19 cellular contexts compared by ENCODE assay signal in genomic region chr2:162092008-162092390, GRCh38. TPM values are rescaled to one million over a fixed set of nuclear protein-coding genes. Genes with fewer than 3 reads are reported as not detected.
DNase-seq lines count a peak whose midpoint lies in the region; ATAC-seq and TF ChIP-seq lines count a peak whose summit lies in the region.
"Had no signal": no experiment of that assay in that cellular context is flagged by ENCODE, and none has a peak within 500 bp of the region (broad histone marks: within the 10 kb centered on the region; RNA-seq: fewer than 3 reads in every experiment).

No MANE protein-coding gene starts in this region.

- H3K4me2 ChIP-seq in HCT116 (ENCODE audit: low read length) (peak overlapping the region; percentile 40), smooth muscle cell (peak overlapping the region; percentile 25)

- RAD21 ChIA-PET in HCT116 (lab: Charles Lee; ENCODE audit: low non-redundant PET in 1 of 2, low total read pairs in 2 of 2, uncharacterized antibody in 2 of 2, unreplicated experiment in 2 of 2): no interaction called here

- H3K79me2 ChIP-seq in HCT116 (ENCODE audit: insufficient read depth, low read length) (no peaks in the 10 kb centered on the region), smooth muscle cell (ENCODE audit: low read depth) (no peaks in the 10 kb centered on the region)

- H3K36me3 ChIP-seq in HCT116 (ENCODE audit: control insufficient read depth in 1 of 2, insufficient read depth in 2 of 2, low read length in 2 of 2) (no peaks in the 10 kb centered on the region), smooth muscle cell (ENCODE audit: low read depth) (no peaks in the 10 kb centered on the region)
- H3K36me3 ChIP-seq: left lung, prostate gland, spleen had no signal

- intact Hi-C loops in HCT116 (cut with micrococcal nuclease): no loop called here

- no TSS peak for BruUV-seq in HCT116 (replicated peaks; lab: Mats Ljungman, UMichigan)

- DNase-seq in HCT116 (ENCODE audit: low read depth, low spot score) (no peak), fibroblast of pulmonary artery (ENCODE audit: low read depth) (peak; percentile 51), smooth muscle cell (lab: John Stamatoyannopoulos, UW; ENCODE audit: unreplicated experiment) (no peak), COLO668 (lab: John Stamatoyannopoulos, UW; ENCODE audit: unreplicated experiment) (no peak), DMS153 (lab: John Stamatoyannopoulos, UW) (no peak)
- no peak for DNase-seq in activated CD4-positive, alpha-beta T cell treated with anti-CD3 and anti-CD28 coated beads for 48 hours
- DNase-seq in activated CD8-positive, alpha-beta memory T cell treated with anti-CD3 and anti-CD28 coated beads, Interleukin-2, amount 10 ng/mL, durations not matched to agents 7 days and 5 days: no peak
- DNase-seq: activated naive CD8-positive, alpha-beta T cell treated with anti-CD3 and anti-CD28 coated beads, Interleukin-2, amount 10 ng/mL, durations not matched to agents 7 days and 5 days; glutamatergic neuron; left lung; NCI-H510A treated with DMSO at 0.1 percent for 48 hours; spleen; stimulated activated CD4-positive, alpha-beta T cell treated with anti-CD3 and anti-CD28 coated beads, Interleukin-4, amount 100 ng/mL, for 4 hours; stimulated activated naive CD8-positive, alpha-beta T cell treated with anti-CD3 and anti-CD28 coated beads, Interleukin-15, amount 100 ng/mL, for 72 hours had no signal

- H4K20me1 ChIP-seq in HCT116 (ENCODE audit: insufficient read depth) (no peaks in the 10 kb centered on the region), smooth muscle cell (ENCODE audit: low read depth) (no peaks in the 10 kb centered on the region)

- POLR2A ChIA-PET in HCT116 (lab: Charles Lee): interaction anchor here (1.3 kb wide), 1 partner anchor 19 kb away, joined by 3 read pairs; no protein-coding TSS in a partner anchor

- H3K27ac ChIP-seq in HCT116 (ENCODE audit: low read depth, low read length): peak overlapping the region; percentile 67
- H3K27ac ChIP-seq in smooth muscle cell (ENCODE audit: low read depth): peak overlapping the region; percentile 92
- H3K27ac ChIP-seq: spleen had no signal

- TF ChIP-seq POLR2A in HCT116 (IDR thresholded peaks at IDR 0.05; ENCODE audit: borderline replicate concordance, extremely low read depth, insufficient read depth, insufficient read length): no peak

- peaks cover 19% of the 10 kb centered on the region for H3K4me1 Mint-ChIP-seq in brain
- H3K4me1 Mint-ChIP-seq in activated CD8-positive, alpha-beta memory T cell treated with anti-CD3 and anti-CD28 coated beads, Interleukin-2, amount 10 ng/mL, durations not matched to agents 7 days and 5 days: peaks cover 7% of the 10 kb centered on the region
- H3K4me1 Mint-ChIP-seq: neural crest cell had no signal

- H2AFZ ChIP-seq in HCT116 (ENCODE audit: low read depth, low read length, poor library complexity, severe bottlenecking): peak overlapping the region; percentile 69
- no peak overlapping the region for H2AFZ ChIP-seq in smooth muscle cell (ENCODE audit: low read depth)

- H3K27me3 ChIP-seq in HCT116 (ENCODE audit: insufficient read depth, low read length) (no peaks in the 10 kb centered on the region), smooth muscle cell (ENCODE audit: low read depth) (no peaks in the 10 kb centered on the region)
- H3K27me3 ChIP-seq: left lung, spleen had no signal

- CTCF ChIA-PET in HCT116 (lab: Charles Lee): no interaction called here
- CTCF ChIA-PET in activated CD8-positive, alpha-beta memory T cell treated with anti-CD3 and anti-CD28 coated beads, Interleukin-2, amount 10 ng/mL, durations not matched to agents 7 days and 5 days (lab: Charles Lee): interaction anchor here (0.6 kb wide), 1 partner anchor 100 kb away, joined by 3 read pairs; no protein-coding TSS in a partner anchor

- H3F3A ChIP-seq in smooth muscle cell (ENCODE audit: low read depth): peaks cover 26% of the 10 kb centered on the region

- H3K4me3 Mint-ChIP-seq in brain: no peak overlapping the region
- H3K4me3 Mint-ChIP-seq in activated CD8-positive, alpha-beta memory T cell treated with anti-CD3 and anti-CD28 coated beads, Interleukin-2, amount 10 ng/mL, durations not matched to agents 7 days and 5 days: no peak overlapping the region
- H3K4me3 Mint-ChIP-seq: activated naive CD8-positive, alpha-beta T cell treated with anti-CD3 and anti-CD28 coated beads, Interleukin-2, amount 10 ng/mL, durations not matched to agents 7 days and 5 days; neural crest cell; stimulated activated naive CD8-positive, alpha-beta T cell treated with anti-CD3 and anti-CD28 coated beads, Interleukin-15, amount 100 ng/mL, for 72 hours; T-cell had no signal

- peaks cover 0 to 5% (median 0%) of the 10 kb centered on the region in 5 experiments for H3K9me3 Mint-ChIP-seq in brain
- no peaks in the 10 kb centered on the region for H3K9me3 Mint-ChIP-seq in activated CD8-positive, alpha-beta memory T cell treated with anti-CD3 and anti-CD28 coated beads, Interleukin-2, amount 10 ng/mL, durations not matched to agents 7 days and 5 days (ENCODE audit: low read depth)
- H3K9me3 Mint-ChIP-seq: activated T-helper 2 cell treated with anti-CD3 and anti-CD28 coated beads, Interferon-gamma antibody, Interleukin-2, Interleukin-4, amounts not matched to agents 10 μg/mL and 5 μg/mL and 100 μg/mL, durations not matched to agents 14 hours and 24 hours and 36 hours; neural crest cell; stimulated activated naive CD8-positive, alpha-beta T cell treated with anti-CD3 and anti-CD28 coated beads, Interleukin-15, amount 100 ng/mL, for 72 hours had no signal

- ATAC-seq in HCT116: no peak
- no peak for ATAC-seq in activated CD8-positive, alpha-beta memory T cell treated with anti-CD3 and anti-CD28 coated beads, Interleukin-2, amount 10 ng/mL, durations not matched to agents 7 days and 5 days
- ATAC-seq: stimulated activated naive CD8-positive, alpha-beta T cell treated with anti-CD3 and anti-CD28 coated beads, Interleukin-15, amount 100 ng/mL, for 72 hours had no signal

- no peaks in the 10 kb centered on the region for H3K9me3 ChIP-seq in HCT116 (ENCODE audit: control insufficient read depth in 1 of 2, insufficient read depth in 1 of 2, low read depth in 1 of 2, low read length in 2 of 2)
- no peaks in the 10 kb centered on the region for H3K9me3 ChIP-seq in smooth muscle cell (replicated peaks; ENCODE audit: low read depth)
- H3K9me3 ChIP-seq: left lung, prostate gland, spleen had no signal

- H3K27ac Mint-ChIP-seq in brain: peak overlapping the region in 3 of 5 experiments; percentile 4 to 29 (median 15)
- H3K27ac Mint-ChIP-seq in activated CD8-positive, alpha-beta memory T cell treated with anti-CD3 and anti-CD28 coated beads, Interleukin-2, amount 10 ng/mL, durations not matched to agents 7 days and 5 days: no peak overlapping the region
- H3K27ac Mint-ChIP-seq: activated naive CD8-positive, alpha-beta T cell treated with anti-CD3 and anti-CD28 coated beads, Interleukin-2, amount 10 ng/mL, durations not matched to agents 7 days and 5 days; activated T-helper 2 cell treated with anti-CD3 and anti-CD28 coated beads, Interferon-gamma antibody, Interleukin-2, Interleukin-4, amounts not matched to agents 10 μg/mL and 5 μg/mL and 100 μg/mL, durations not matched to agents 14 hours and 24 hours and 36 hours; stimulated activated naive CD8-positive, alpha-beta T cell treated with anti-CD3 and anti-CD28 coated beads, Interleukin-15, amount 100 ng/mL, for 72 hours; T-cell had no signal

- H3K4me1 ChIP-seq in HCT116 (ENCODE audit: control insufficient read depth in 1 of 2, insufficient read depth in 2 of 2, low read length in 2 of 2) (peaks cover 39 to 47% of the 10 kb centered on the region in 2 experiments), smooth muscle cell (ENCODE audit: low read depth) (peaks cover 22% of the 10 kb centered on the region)
- H3K4me1 ChIP-seq: prostate gland, spleen had no signal

- no peaks in the 10 kb centered on the region for H3K27me3 Mint-ChIP-seq in brain
- H3K27me3 Mint-ChIP-seq in activated CD8-positive, alpha-beta memory T cell treated with anti-CD3 and anti-CD28 coated beads, Interleukin-2, amount 10 ng/mL, durations not matched to agents 7 days and 5 days: no peaks in the 10 kb centered on the region
- H3K27me3 Mint-ChIP-seq: activated naive CD8-positive, alpha-beta T cell treated with anti-CD3 and anti-CD28 coated beads, Interleukin-2, amount 10 ng/mL, durations not matched to agents 7 days and 5 days; stimulated activated naive CD8-positive, alpha-beta T cell treated with anti-CD3 and anti-CD28 coated beads, Interleukin-15, amount 100 ng/mL, for 72 hours; T-cell had no signal

- no peak for TF ChIP-seq RAD21 in HCT116 (IDR thresholded peaks at IDR 0.05; ENCODE audit: low read depth)

- H3K9ac ChIP-seq in HCT116 (ENCODE audit: low read length) (no peak overlapping the region), smooth muscle cell (ENCODE audit: low read depth) (no peak overlapping the region)

- H3K4me3 ChIP-seq in HCT116 (replicated peaks in 1 of 2; ENCODE audit: low read depth in 1 of 2, low read length in 2 of 2) (no peak overlapping the region), fibroblast of pulmonary artery (replicated peaks; ENCODE audit: low read depth, low read length) (no peak overlapping the region), smooth muscle cell (no peak overlapping the region)
- H3K4me3 ChIP-seq: left lung, prostate gland, spleen had no signal

- TF ChIP-seq CTCF in HCT116 (IDR thresholded peaks at IDR 0.05 in 2 of 3, conservative IDR thresholded peaks at IDR 0.05 in 1 of 3; ENCODE audit: borderline replicate concordance in 1 of 3, insufficient read depth in 1 of 3, low read depth in 2 of 3, low read length in 2 of 3) (no peak), brain (conservative IDR thresholded peaks at IDR 0.05) (no peak), fibroblast of pulmonary artery (IDR thresholded peaks at IDR 0.05; ENCODE audit: low read length, missing control alignments) (no peak), smooth muscle cell (IDR thresholded peaks at IDR 0.05; ENCODE audit: borderline replicate concordance, insufficient read depth, poor library complexity, severe bottlenecking) (no peak)

- 78% methylated on average over 5 of the region's 5 CpGs for WGBS in smooth muscle cell (ENCODE audit: low lambda C conversion rate)

- no peaks in the 10 kb centered on the region for H3K36me3 Mint-ChIP-seq in brain
- H3K36me3 Mint-ChIP-seq in activated CD8-positive, alpha-beta memory T cell treated with anti-CD3 and anti-CD28 coated beads, Interleukin-2, amount 10 ng/mL, durations not matched to agents 7 days and 5 days: no peaks in the 10 kb centered on the region
- H3K36me3 Mint-ChIP-seq: T-cell had no signal

- H3K9me2 ChIP-seq in HCT116 (ENCODE audit: insufficient read depth): no peaks in the 10 kb centered on the region

TF ChIP-seq in HCT116, 20 proteins besides CTCF, POLR2A, EP300 and RAD21 (continues in another document):
- TF ChIP-seq JUND (IDR thresholded peaks at IDR 0.05): no peak
- TF ChIP-seq EGR1 (IDR thresholded peaks at IDR 0.05; ENCODE audit: low read depth): 0 out of 2 replicates have a peak, but pooled peaks have one; percentile 3

RNA-seq across cellular contexts. Expression of gene DPP4, which starts 18.0 kb away (rescaled TPM):
- total RNA-seq in HCT116 (2021; ENCODE audit: unreplicated experiment) (3.6 TPM), smooth muscle cell (29.5 and 32.0 TPM in 2 replicates)
- polyA plus RNA-seq in HCT116 (2012): 2.4 and 4.6 TPM in 2 replicates
- polyA plus RNA-seq in brain (ENCODE audit: insufficient read depth, low read depth, low replicate concordance) (0.20 TPM), smooth muscle cell (17.6 and 24.8 TPM in 2 replicates)
- 100 to 1,000 TPM; 106 to 115 TPM for total RNA-seq in activated CD8-positive, alpha-beta memory T cell treated with anti-CD3 and anti-CD28 coated beads, Interleukin-2, amount 10 ng/mL, durations not matched to agents 7 days and 5 days
